In genomic region chr6:113879186-113880096, GRCh38 we compare ENCODE assay signal across 8 cellular contexts. TPM values are rescaled to one million over a fixed set of nuclear protein-coding genes. Genes with fewer than 3 reads are reported as not detected.
A peak's percentile ranks its signal among the peaks of the same experiment; 100 is the strongest.
DNase-seq lines count a peak whose midpoint lies in the region; ATAC-seq and TF ChIP-seq lines count a peak whose summit lies in the region.

No MANE protein-coding gene starts in this region.

- WGBS in adrenal gland, 4 donors = 16 to 21% (median 20%) methylated on average over 6 of the region's 6 CpGs

- H3K27me3 ChIP-seq in adrenal gland (no peaks in the 10 kb centered on the region), right atrium auricular region (no peaks in the 10 kb centered on the region)

- TF ChIP-seq POLR2A in adrenal gland (IDR thresholded peaks at IDR 0.05) = no peak

- DNase-seq in Daoy (ENCODE audit: low read depth) = peak; percentile 83
- DNase-seq in NCI-H2227 treated with DMSO at 0.1 percent for 48 hours (lab: John Stamatoyannopoulos, UW) = peak; percentile 43
- peak; percentile 40 to 76 (median 49) for DNase-seq in adrenal gland
- DNase-seq in right atrium auricular region (ENCODE audit: low spot score) = peak; percentile 62
- DNase-seq in retina = peak; percentile 74
- no peak for DNase-seq in central memory CD4-positive, alpha-beta T cell

- intact Hi-C loops in adrenal gland (cut with DNase I) = no loop called here

- TF ChIP-seq CTCF in adrenal gland (IDR thresholded peaks at IDR 0.05) (peak; percentile 36 to 65 (median 59)), right atrium auricular region (IDR thresholded peaks at IDR 0.05) (peak; percentile 51 to 76)

- H3K9me3 ChIP-seq in adrenal gland (replicated peaks in 1 of 3) (no peaks in the 10 kb centered on the region), right atrium auricular region (no peaks in the 10 kb centered on the region)

- no peaks in the 10 kb centered on the region for H3K36me3 ChIP-seq in adrenal gland (replicated peaks in 1 of 2)
- no peaks in the 10 kb centered on the region for H3K36me3 ChIP-seq in right atrium auricular region

- H3K4me3 ChIP-seq in adrenal gland = no peak overlapping the region
- peak overlapping the region in 1 of 2 donors; percentile 5 for H3K4me3 ChIP-seq in right atrium auricular region

- no peak overlapping the region for H3K27ac ChIP-seq in adrenal gland
- H3K27ac ChIP-seq in right atrium auricular region = no peak overlapping the region

- peak; percentile 98 for ATAC-seq in GM19468 (IDR thresholded peaks at IDR 0.05; ENCODE audit: extremely low read depth, unreplicated experiment)
- ATAC-seq in HG03439 (IDR thresholded peaks at IDR 0.05; ENCODE audit: unreplicated experiment) = peak; percentile 97

- H3K4me1 ChIP-seq in adrenal gland (replicated peaks in 1 of 2) = no peaks in the 10 kb centered on the region
- peaks cover 0 to 4% of the 10 kb centered on the region in 2 donors for H3K4me1 ChIP-seq in right atrium auricular region

RNA-seq across cellular contexts. Expression of gene MARCKS, which starts 22.3 kb away (rescaled TPM):
- 215 and 246 TPM in 2 replicates for total RNA-seq in Daoy (2014; rRNA removed; shearing (Covaris generic))
- 10 to 100 TPM; 27.6 to 65.1 (median 42.5) TPM for total RNA-seq in adrenal gland
- polyA plus RNA-seq in adrenal gland = 10 to 100 TPM in 2 of 3 donors, 1 to 10 TPM in 1; 8.7 to 12.8 (median 12.3) TPM
- total RNA-seq in right atrium auricular region = 10 to 100 TPM in 1 of 2 donors, 1 to 10 TPM in 1; 9.8 to 13.5 TPM
